Comparison of ENCODE assay signal across 20 cellular contexts in genomic region chr9:126605792-126606482, GRCh38. TPM values are rescaled to one million over a fixed set of nuclear protein-coding genes. Genes with fewer than 3 reads are reported as not detected.
"Had no signal": no experiment of that assay in that cellular context is flagged by ENCODE, and none has a peak within 500 bp of the region (broad histone marks: within the 10 kb centered on the region; RNA-seq: fewer than 3 reads in every experiment).

No MANE protein-coding gene starts in this region.

- H3K4me1 ChIP-seq: parathyroid adenoma had no signal

- H3K9me3 ChIP-seq: mucosa of descending colon, tibial nerve had no signal

- DNase-seq: activated CD4-positive, alpha-beta T cell treated with anti-CD3 and anti-CD28 coated beads, Interleukin-2, amount 50 U/mL, for 1 hour; activated naive CD4-positive, alpha-beta T cell treated with anti-CD3 and anti-CD28 coated beads for 36 hours; activated naive CD8-positive, alpha-beta T cell treated with anti-CD3 and anti-CD28 coated beads, Interleukin-2, amount 50 U/mL, for 24 hours; islet precursor cell; mucosa of descending colon; naive thymus-derived CD8-positive, alpha-beta T cell; stimulated activated CD4-positive, alpha-beta T cell treated with anti-CD3 and anti-CD28 coated beads, Interleukin-15, amount 100 ng/mL, for 24 hours; stimulated activated CD4-positive, alpha-beta T cell treated with anti-CD3 and anti-CD28 coated beads, Interleukin-4, amount 100 ng/mL, for 1 hour; stimulated activated naive CD4-positive, alpha-beta T cell; substantia nigra; T-cell; T-helper 9 cell had no signal

- H3K36me3 ChIP-seq: tibial nerve had no signal

- H3K4me3 ChIP-seq: mucosa of descending colon, skin epidermis, tibial nerve had no signal

- H2AFZ ChIP-seq: parathyroid adenoma had no signal

- H3K9ac ChIP-seq: parathyroid adenoma had no signal

- H3K27ac ChIP-seq: parathyroid adenoma, skin epidermis, tibial nerve had no signal

- ATAC-seq: activated CD4-positive, CD25-positive, alpha-beta regulatory T cell treated with anti-CD3 and anti-CD28 coated beads, Interleukin-2, amount 50 U/mL, for 24 hours; activated naive CD8-positive, alpha-beta T cell treated with anti-CD3 and anti-CD28 coated beads, Interleukin-2, amount 50 U/mL, for 24 hours; left lobe of liver; mucosa of descending colon; naive thymus-derived CD8-positive, alpha-beta T cell; T-cell had no signal

- H3K79me2 ChIP-seq: parathyroid adenoma had no signal

RNA-seq across cellular contexts. Expression of gene LMX1B, which starts 7.8 kb away (rescaled TPM):
- total RNA-seq: activated CD8-positive, alpha-beta memory T cell treated with anti-CD3 and anti-CD28 coated beads for 36 hours; activated naive CD4-positive, alpha-beta T cell treated with anti-CD3 and anti-CD28 coated beads for 36 hours; left lobe of liver; naive thymus-derived CD8-positive, alpha-beta T cell; renal cortical epithelial cell; T-cell had no signal
- polyA plus RNA-seq: aorta; naive thymus-derived CD8-positive, alpha-beta T cell had no signal
